In genomic region chr12:2345902-2346301, GRCh38 we compare ENCODE assay signal across 17 cellular contexts.
DNase-seq lines count a peak whose midpoint lies in the region; ATAC-seq and TF ChIP-seq lines count a peak whose summit lies in the region.
"Had no signal": no experiment of that assay in that cellular context is flagged by ENCODE, and none has a peak within 500 bp of the region (broad histone marks: within the 10 kb centered on the region; RNA-seq: fewer than 3 reads in every experiment).

No MANE protein-coding gene starts in this region.

- peak overlapping the region; percentile 40 for H3K18ac ChIP-seq in neuronal stem cell (ENCODE audit: low read length)

- no peak overlapping the region for H3K9ac ChIP-seq in neuronal stem cell (ENCODE audit: low read depth, low read length, poor library complexity)
- H3K9ac ChIP-seq: KMS-11 had no signal

- H3K4me2 ChIP-seq in neuronal stem cell (ENCODE audit: insufficient read depth, low read length, poor library complexity, severe bottlenecking): no peak overlapping the region
- H3K4me2 ChIP-seq: KMS-11 had no signal

- no peak overlapping the region for H2BK15ac ChIP-seq in neuronal stem cell (ENCODE audit: low read length)

- ATAC-seq in RWPE2 (ENCODE audit: low read depth) (no peak), gastroesophageal sphincter (no peak), HG03139 (IDR thresholded peaks at IDR 0.05; ENCODE audit: unreplicated experiment) (no peak), GM18858 (IDR thresholded peaks at IDR 0.05; ENCODE audit: unreplicated experiment) (no peak), GM19328 (IDR thresholded peaks at IDR 0.05; ENCODE audit: unreplicated experiment) (no peak)

- H3K79me1 ChIP-seq in neuronal stem cell (ENCODE audit: low read depth, low read length): peaks cover 3% of the 10 kb centered on the region

- TF ChIP-seq CTCF in RWPE2 (IDR thresholded peaks at IDR 0.05; ENCODE audit: poor library complexity, severe bottlenecking) (no peak), gastroesophageal sphincter (IDR thresholded peaks at IDR 0.05) (no peak), transverse colon (IDR thresholded peaks at IDR 0.05) (no peak)

- H3K9me3 ChIP-seq in RWPE2 (ENCODE audit: severe bottlenecking) (no peaks in the 10 kb centered on the region), gastroesophageal sphincter (no peaks in the 10 kb centered on the region), neuronal stem cell (replicated peaks in 1 of 2; ENCODE audit: control insufficient read depth in 2 of 2, insufficient read depth in 1 of 2, low read depth in 1 of 2, low read length in 2 of 2) (no peaks in the 10 kb centered on the region), transverse colon (no peaks in the 10 kb centered on the region)

- H2BK120ac ChIP-seq in neuronal stem cell (ENCODE audit: low read depth, low read length): no peak overlapping the region

- H3K4me3 ChIP-seq in RWPE2 (ENCODE audit: severe bottlenecking) (no peak overlapping the region), gastroesophageal sphincter (no peak overlapping the region), neuronal stem cell (ENCODE audit: low read length in 2 of 2) (no peak overlapping the region), transverse colon (no peak overlapping the region)

- no peak overlapping the region for H2AK5ac ChIP-seq in neuronal stem cell (ENCODE audit: low read depth, low read length)

- H3K23ac ChIP-seq in neuronal stem cell (ENCODE audit: low read depth, low read length, poor library complexity): peak overlapping the region; percentile 27

- H3K27ac ChIP-seq in RWPE2 (ENCODE audit: poor library complexity, severe bottlenecking) (no peak overlapping the region), gastroesophageal sphincter (peak overlapping the region in 3 of 4 donors; percentile 77 to 83 (median 78)), neuronal stem cell (replicated peaks; ENCODE audit: low read length) (no peak overlapping the region), transverse colon (peak overlapping the region; percentile 56 to 72 (median 68))
- H3K27ac ChIP-seq: KMS-11 had no signal

- no peak overlapping the region for H2BK5ac ChIP-seq in neuronal stem cell (ENCODE audit: low read length)

- H3K27me3 ChIP-seq in RWPE2 (ENCODE audit: insufficient read depth, poor library complexity, severe bottlenecking): no peaks in the 10 kb centered on the region
- H3K27me3 ChIP-seq in gastroesophageal sphincter: no peaks in the 10 kb centered on the region
- H3K27me3 ChIP-seq in neuronal stem cell (ENCODE audit: control insufficient read depth in 3 of 3, insufficient read depth in 3 of 3, low read depth in 1 of 3, low read length in 3 of 3): no peaks in the 10 kb centered on the region
- no peaks in the 10 kb centered on the region for H3K27me3 ChIP-seq in transverse colon

- H3K14ac ChIP-seq in neuronal stem cell (ENCODE audit: low read length): no peak overlapping the region

- 79% methylated on average over 3 of the region's 11 CpGs; no CpG with 5 or more reads in 1 of the 2 donors for WGBS in gastroesophageal sphincter (ENCODE audit: low coverage in 1 of 2), 2 donors
- no CpG with 5 or more reads among the region's 11 CpGs for WGBS in neuronal stem cell (ENCODE audit: extremely low coverage in 2 of 2, insufficient read length in 2 of 2, insufficient replicate concordance in 1 of 2), 2 donors
- WGBS in transverse colon (ENCODE audit: low coverage in 1 of 2), 2 donors: 83 to 100% methylated on average over 1 to 11 of the region's 11 CpGs

- H3K4ac ChIP-seq in neuronal stem cell (ENCODE audit: low read length): no peak overlapping the region

- no peak overlapping the region for H2AFZ ChIP-seq in neuronal stem cell (ENCODE audit: low read length)

- H3K4me1 ChIP-seq in RWPE2 (ENCODE audit: insufficient read depth, poor library complexity, severe bottlenecking) (peaks cover 6% of the 10 kb centered on the region), gastroesophageal sphincter (peaks cover 11 to 86% (median 44%) of the 10 kb centered on the region in 3 donors), neuronal stem cell (ENCODE audit: control insufficient read depth in 2 of 2, insufficient read depth in 1 of 2, low read depth in 1 of 2, low read length in 2 of 2) (peaks cover 0 to 3% of the 10 kb centered on the region in 2 donors), transverse colon (peaks cover 21 to 65% (median 31%) of the 10 kb centered on the region in 4 donors)

- H4K91ac ChIP-seq in neuronal stem cell (ENCODE audit: low read depth, low read length, poor library complexity): no peak overlapping the region

- peak; percentile 33 for DNase-seq in RWPE2 (ENCODE audit: low spot score)
- no peak for DNase-seq in neuronal stem cell (ENCODE audit: low spot score)
- DNase-seq in transverse colon: no peak
- no peak for DNase-seq in NCI-H2029 (lab: John Stamatoyannopoulos, UW)
- DNase-seq: ACHN; CD4-positive, alpha-beta memory T cell; DMS79; NCI-H1092; NCI-H1694; NCI-H446 treated with DMSO at 0.1 percent for 48 hours; NCI-H748 treated with DMSO at 0.1 percent for 48 hours; SHP77 had no signal

- no peak overlapping the region for H2BK12ac ChIP-seq in neuronal stem cell (ENCODE audit: low read length)

- TF ChIP-seq POLR2A in gastroesophageal sphincter (IDR thresholded peaks at IDR 0.05): no peak
- TF ChIP-seq POLR2A in transverse colon (IDR thresholded peaks at IDR 0.05): no peak

- TF ChIP-seq EP300 in gastroesophageal sphincter (IDR thresholded peaks at IDR 0.05): no peak
- no peak for TF ChIP-seq EP300 in transverse colon (IDR thresholded peaks at IDR 0.05; ENCODE audit: low read depth)

- no peak overlapping the region for H4K8ac ChIP-seq in neuronal stem cell (ENCODE audit: low read depth, low read length)

- in situ Hi-C loops in transverse colon (cut with MboI; ENCODE audit: low pct_ligation_motif_present in 1 of 4, low pct_unique_long_range_greater_than_20kb in 1 of 4, low sequenced_read_pairs in 3 of 4): no loop called here

- intact Hi-C loops in transverse colon (cut with DNase I; ENCODE audit: low total_unique reads): no loop called here

- no peaks in the 10 kb centered on the region for H3K36me3 ChIP-seq in RWPE2 (ENCODE audit: low read depth)
- no peaks in the 10 kb centered on the region for H3K36me3 ChIP-seq in gastroesophageal sphincter
- H3K36me3 ChIP-seq in neuronal stem cell (replicated peaks in 1 of 2; ENCODE audit: control insufficient read depth in 2 of 2, insufficient read depth in 2 of 2, low read length in 2 of 2): no peaks in the 10 kb centered on the region
- no peaks in the 10 kb centered on the region for H3K36me3 ChIP-seq in transverse colon

Comparison
In these comparisons a context has a peak if more than half of its experiments do, and no peak if none do; other contexts are left out.
1. H3K27ac ChIP-seq: peak in gastroesophageal sphincter (3 of 4) and transverse colon (4 of 4); none in RWPE2 (single experiment) and neuronal stem cell (single experiment).